ENCODE assay signal across 8 cellular contexts in the genomic region with DNA sequence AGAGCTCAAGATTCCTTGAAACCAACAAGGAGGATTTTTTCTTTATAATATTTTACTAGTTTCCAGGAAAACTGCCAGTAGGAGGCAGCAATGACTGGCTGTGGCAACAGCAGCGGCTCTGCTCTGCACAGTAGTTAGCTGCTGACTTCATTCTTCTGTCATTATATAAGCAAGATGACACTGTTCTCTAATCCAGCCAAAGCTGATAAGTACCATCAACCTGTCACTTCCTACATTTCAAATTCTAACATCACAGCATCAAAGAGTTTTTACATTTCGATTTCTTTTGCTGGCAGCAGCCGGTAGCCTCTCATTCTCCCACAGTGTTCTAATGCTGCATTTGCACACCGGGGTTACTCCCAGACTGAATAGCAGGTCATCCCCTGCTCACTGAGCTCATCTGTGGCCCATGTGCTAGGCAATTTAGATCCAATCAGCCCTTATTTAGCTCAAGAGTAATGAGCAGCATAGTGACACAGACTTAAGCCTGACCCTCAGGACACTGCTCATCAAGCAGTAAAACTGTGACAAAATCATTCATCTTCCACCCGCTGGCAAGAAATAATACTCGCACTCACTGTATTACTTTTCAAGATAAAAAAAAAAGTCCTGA.
DNase-seq lines count a peak whose midpoint lies in the region; ATAC-seq and TF ChIP-seq lines count a peak whose summit lies in the region.

No MANE protein-coding gene starts in this region.

- TF ChIP-seq CTCF in mucosa of descending colon (IDR thresholded peaks at IDR 0.05) = no peak

- no peaks in the 10 kb centered on the region for H3K27me3 Mint-ChIP-seq in activated CD4-positive, alpha-beta T cell treated with anti-CD3 and anti-CD28 coated beads for 36 hours
- no peaks in the 10 kb centered on the region for H3K27me3 Mint-ChIP-seq in T-cell

- no peak overlapping the region for H3K27ac Mint-ChIP-seq in activated CD4-positive, alpha-beta T cell treated with anti-CD3 and anti-CD28 coated beads for 36 hours
- H3K27ac Mint-ChIP-seq in T-cell = no peak overlapping the region

- H3K4me3 ChIP-seq in mucosa of descending colon = no peak overlapping the region

- no peaks in the 10 kb centered on the region for H3K36me3 ChIP-seq in mucosa of descending colon (ENCODE audit: low read depth)

- H3K4me3 Mint-ChIP-seq in activated CD4-positive, alpha-beta T cell treated with anti-CD3 and anti-CD28 coated beads for 36 hours = no peak overlapping the region
- H3K4me3 Mint-ChIP-seq in T-cell = no peak overlapping the region

- peak; percentile 39 for ATAC-seq in activated CD4-positive, alpha-beta T cell treated with anti-CD3 and anti-CD28 coated beads for 36 hours
- ATAC-seq in mucosa of descending colon (peak; percentile 43), T-cell (replicated peaks in 1 of 4) (no peak)

- peaks cover 8% of the 10 kb centered on the region for H3K36me3 Mint-ChIP-seq in activated CD4-positive, alpha-beta T cell treated with anti-CD3 and anti-CD28 coated beads for 36 hours (ENCODE audit: low read depth)
- peaks cover 21% of the 10 kb centered on the region for H3K36me3 Mint-ChIP-seq in T-cell

- DNase-seq in activated CD4-positive, alpha-beta T cell treated with anti-CD3 and anti-CD28 coated beads for 36 hours = peak; percentile 15
- no peak for DNase-seq in activated CD4-positive, alpha-beta T cell treated with anti-CD3 and anti-CD28 coated beads for 48 hours
- peak; percentile 91 for DNase-seq in NCI-H82 (lab: John Stamatoyannopoulos, UW)
- peak; percentile 22 to 69 for DNase-seq in dermis microvascular lymphatic vessel endothelial cell (ENCODE audit: low read depth in 2 of 2)
- DNase-seq in mucosa of descending colon = peak in 1 of 3 donors; percentile 66
- DNase-seq in HK-2 (ENCODE audit: unreplicated experiment) = no peak
- no peak for DNase-seq in activated CD8-positive, alpha-beta memory T cell treated with anti-CD3 and anti-CD28 coated beads, Interleukin-2, amount 50 U/mL, for 4 hours
- DNase-seq in T-cell = no peak

- intact Hi-C loops in activated CD4-positive, alpha-beta T cell treated with anti-CD3 and anti-CD28 coated beads for 36 hours (cut with DNase I, micrococcal nuclease) = no loop called here
- intact Hi-C loops in mucosa of descending colon (cut with DNase I, micrococcal nuclease) = no loop called here

- POLR2A ChIA-PET in activated CD4-positive, alpha-beta T cell treated with anti-CD3 and anti-CD28 coated beads for 36 hours (lab: Charles Lee) = no interaction called here
- POLR2A ChIA-PET in T-cell (lab: Charles Lee) = no interaction called here

- H3K9me3 Mint-ChIP-seq in activated CD4-positive, alpha-beta T cell treated with anti-CD3 and anti-CD28 coated beads for 36 hours (ENCODE audit: low read depth) = no peaks in the 10 kb centered on the region
- no peaks in the 10 kb centered on the region for H3K9me3 Mint-ChIP-seq in T-cell

- CTCF ChIA-PET in activated CD4-positive, alpha-beta T cell treated with anti-CD3 and anti-CD28 coated beads for 36 hours (lab: Charles Lee) = interaction anchor here (0.6 to 1.5 kb wide), 9 partner anchors 9 to 119 kb away, joined by 3 to 7 read pairs (median 3); no protein-coding TSS in a partner anchor
- CTCF ChIA-PET in T-cell (lab: Charles Lee) = interaction anchor here (0.6 to 1.0 kb wide), 4 partner anchors 9 to 179 kb away, joined by 3 to 4 read pairs (median 4); no protein-coding TSS in a partner anchor

- H3K4me1 Mint-ChIP-seq in activated CD4-positive, alpha-beta T cell treated with anti-CD3 and anti-CD28 coated beads for 36 hours = no peaks in the 10 kb centered on the region
- peaks cover 0 to 1% (median 0%) of the 10 kb centered on the region in 3 donors for H3K4me1 Mint-ChIP-seq in T-cell

- no peaks in the 10 kb centered on the region for H3K4me1 ChIP-seq in mucosa of descending colon (ENCODE audit: low read depth)

- no peaks in the 10 kb centered on the region for H3K9me3 ChIP-seq in mucosa of descending colon

Comparison
In these comparisons a context has a peak if more than half of its experiments do, and no peak if none do; other contexts are left out.
1. DNase-seq: peak in activated CD4-positive, alpha-beta T cell treated with anti-CD3 and anti-CD28 coated beads for 36 hours (single experiment), NCI-H82 (single experiment) and dermis microvascular lymphatic vessel endothelial cell (2 of 2); none in activated CD4-positive, alpha-beta T cell treated with anti-CD3 and anti-CD28 coated beads for 48 hours (single experiment), HK-2 (single experiment), activated CD8-positive, alpha-beta memory T cell treated with anti-CD3 and anti-CD28 coated beads, Interleukin-2, amount 50 U/mL, for 4 hours (single experiment) and T-cell (0 of 34).
2. ATAC-seq: peak in activated CD4-positive, alpha-beta T cell treated with anti-CD3 and anti-CD28 coated beads for 36 hours (single experiment) and mucosa of descending colon (single experiment); none in T-cell (0 of 4).